ENCODE assay signal across 24 cellular contexts in genomic region chr7:26696161-26696560, GRCh38.
"Had no signal": no experiment of that assay in that cellular context is flagged by ENCODE, and none has a peak within 500 bp of the region (broad histone marks: within the 10 kb centered on the region; RNA-seq: fewer than 3 reads in every experiment).

No MANE protein-coding gene starts in this region.

- H3K27ac ChIP-seq: left ventricle myocardium inferior, ovary, skin epidermis, stomach, testis, thyroid gland, transverse colon, upper lobe of left lung, vagina had no signal

- H3K4me1 ChIP-seq: left ventricle myocardium inferior, stomach, testis, thyroid gland, vagina had no signal

- H3K36me3 ChIP-seq: left ventricle myocardium inferior, ovary, stomach, thyroid gland, transverse colon, upper lobe of left lung, vagina had no signal

- DNase-seq: islet precursor cell; left ventricle myocardium inferior; midbrain; mucosa of descending colon; naive thymus-derived CD4-positive, alpha-beta T cell; ovary; retina; right cardiac atrium; stimulated activated CD4-positive, alpha-beta T cell treated with anti-CD3 and anti-CD28 coated beads, Interleukin-12 subunit alpha, Interleukin-12 subunit beta, amount 100 ng/mL, for 4 hours; stimulated activated CD4-positive, alpha-beta T cell treated with anti-CD3 and anti-CD28 coated beads, Interleukin-15, amount 100 ng/mL, for 24 hours; stimulated activated CD4-positive, alpha-beta T cell treated with anti-CD3 and anti-CD28 coated beads, Interleukin-2, amount 100 ng/mL, for 24 hours; stimulated activated CD4-positive, alpha-beta T cell treated with anti-CD3 and anti-CD28 coated beads, Interleukin-4, amount 100 ng/mL, for 1 hour; stimulated activated naive B cell treated with anti-CD40 and anti-IgM and Interleukin-4, amounts not matched to agents 10 μg/mL and 1 μg/mL and 100 μg/mL, for 72 hours; stimulated activated naive CD8-positive, alpha-beta T cell treated with anti-CD3 and anti-CD28 coated beads, Interleukin-15, Interleukin-2, amounts not matched to agents 100 U/mL and 50 U/mL, for 24 hours; stomach; testis; thyroid gland; transverse colon; upper lobe of left lung had no signal

- H3K9me3 ChIP-seq: left ventricle myocardium inferior, mucosa of descending colon, ovary, stomach, testis, thyroid gland, transverse colon, upper lobe of left lung, vagina had no signal

- ATAC-seq: mucosa of descending colon; naive thymus-derived CD4-positive, alpha-beta T cell; natural killer cell treated with Interleukin-12 subunit alpha and Interleukin-12 subunit beta and Interleukin-15 and Interleukin-18, amount 100 ng/mL, for 72 hours; right cardiac atrium; sciatic nerve; stimulated activated naive CD8-positive, alpha-beta T cell treated with anti-CD3 and anti-CD28 coated beads, Interleukin-15, Interleukin-2, amounts not matched to agents 100 U/mL and 50 U/mL, for 24 hours had no signal

- H3K27me3 ChIP-seq: ovary, testis, thyroid gland, transverse colon, upper lobe of left lung, vagina had no signal

- H3K4me3 ChIP-seq: left ventricle myocardium inferior, lung, mucosa of descending colon, ovary, skin epidermis, stomach, testis, thyroid gland, transverse colon, upper lobe of left lung, vagina had no signal
